ENCODE assay signal across 8 cellular contexts in genomic region chr9:5626727-5627634, GRCh38. TPM values are rescaled to one million over a fixed set of nuclear protein-coding genes. Genes with fewer than 3 reads are reported as not detected.
A peak's percentile ranks its signal among the peaks of the same experiment; 100 is the strongest.
DNase-seq lines count a peak whose midpoint lies in the region; ATAC-seq and TF ChIP-seq lines count a peak whose summit lies in the region.

No MANE protein-coding gene starts in this region.

- peak; percentile 76 for DNase-seq in GM04503 (ENCODE audit: low read depth)
- peak; percentile 6 for DNase-seq in T-helper 9 cell
- DNase-seq in chondrocyte (ENCODE audit: low spot score), result no peak
- DNase-seq in medulla oblongata (ENCODE audit: extremely low spot score), result peak; percentile 87
- DNase-seq in stomach, result no peak
- no peak for DNase-seq in NCI-H2107 treated with DMSO at 0.1 percent for 48 hours (lab: John Stamatoyannopoulos, UW; ENCODE audit: unreplicated experiment)

- no peaks in the 10 kb centered on the region for H3K9me3 ChIP-seq in HUES6 (ENCODE audit: control insufficient read depth, insufficient read depth, low read depth, low read length)
- H3K9me3 ChIP-seq in stomach, result no peaks in the 10 kb centered on the region

- 42 to 62% (median 56%) methylated on average over 5 of the region's 5 CpGs for WGBS in stomach, 5 donors

- ATAC-seq in GM21515 (IDR thresholded peaks at IDR 0.05; ENCODE audit: unreplicated experiment), result peak; percentile 46

- H3K9ac ChIP-seq in HUES6 (ENCODE audit: low read length), result no peak overlapping the region

- H3K4me1 ChIP-seq in HUES6 (ENCODE audit: control insufficient read depth, insufficient read depth, low read length) (peaks cover 13% of the 10 kb centered on the region), stomach (peaks cover 18 to 66% (median 37%) of the 10 kb centered on the region in 4 donors)

- intact Hi-C loops in stomach (cut with DNase I; ENCODE audit: low total_unique reads), result no loop called here

- H3K4me1 Mint-ChIP-seq in chondrocyte (ENCODE audit: low read depth), result peaks cover 44% of the 10 kb centered on the region

- no peaks in the 10 kb centered on the region for H3K27me3 Mint-ChIP-seq in chondrocyte (ENCODE audit: low read depth)

- H3K36me3 ChIP-seq in HUES6 (ENCODE audit: control insufficient read depth, insufficient read depth, low read length) (no peaks in the 10 kb centered on the region), stomach (no peaks in the 10 kb centered on the region)

- H3K27me3 ChIP-seq in HUES6 (ENCODE audit: control insufficient read depth, insufficient read depth, low read length) (no peaks in the 10 kb centered on the region), stomach (no peaks in the 10 kb centered on the region)

- TF ChIP-seq EP300 in stomach (IDR thresholded peaks at IDR 0.05), result no peak

- no peak overlapping the region for H3K27ac ChIP-seq in HUES6 (ENCODE audit: low read depth, low read length)
- H3K27ac ChIP-seq in stomach, result peak overlapping the region; percentile 52 to 99 (median 98)

- TF ChIP-seq CTCF in chondrocyte (IDR thresholded peaks at IDR 0.05) (no peak), stomach (IDR thresholded peaks at IDR 0.05) (no peak)

- peak overlapping the region; percentile 99 for H3K27ac Mint-ChIP-seq in chondrocyte (ENCODE audit: unreplicated experiment)

- TF ChIP-seq POLR2A in stomach (IDR thresholded peaks at IDR 0.05), result no peak

- H3K4me3 ChIP-seq in HUES6 (ENCODE audit: low read depth, low read length) (0 out of 2 replicates have a peak overlapping the region, but pooled peaks have one; percentile 86), stomach (peak overlapping the region in 3 of 4 donors; percentile 84 to 99 (median 95))

- H3K36me3 Mint-ChIP-seq in chondrocyte (ENCODE audit: low read depth), result no peaks in the 10 kb centered on the region

- H3K4me3 Mint-ChIP-seq in chondrocyte (ENCODE audit: unreplicated experiment), result peak overlapping the region; percentile 81

- H3K9me3 Mint-ChIP-seq in chondrocyte (ENCODE audit: low read depth), result no peaks in the 10 kb centered on the region

RNA-seq across cellular contexts. Expression of gene RIC1, which starts 1.9 kb away (rescaled TPM):
- total RNA-seq in chondrocyte, result 34.4 to 40.7 TPM (median 39.3 TPM) in 3 replicates
- 10 to 100 TPM in 4 of 5 donors, 1 to 10 TPM in 1; 6.4 to 67.9 (median 38.8) TPM for total RNA-seq in stomach
- polyA plus RNA-seq in stomach, result 1 to 10 TPM; 3.2 to 3.8 (median 3.2) TPM

Comparison
In these comparisons a context has a peak if more than half of its experiments do, and no peak if none do; other contexts are left out.
1. DNase-seq: peak in GM04503 (single experiment), T-helper 9 cell (single experiment) and medulla oblongata (single experiment); none in chondrocyte (single experiment), stomach (single experiment) and NCI-H2107 treated with DMSO at 0.1 percent for 48 hours (single experiment).